In the genomic region with DNA sequence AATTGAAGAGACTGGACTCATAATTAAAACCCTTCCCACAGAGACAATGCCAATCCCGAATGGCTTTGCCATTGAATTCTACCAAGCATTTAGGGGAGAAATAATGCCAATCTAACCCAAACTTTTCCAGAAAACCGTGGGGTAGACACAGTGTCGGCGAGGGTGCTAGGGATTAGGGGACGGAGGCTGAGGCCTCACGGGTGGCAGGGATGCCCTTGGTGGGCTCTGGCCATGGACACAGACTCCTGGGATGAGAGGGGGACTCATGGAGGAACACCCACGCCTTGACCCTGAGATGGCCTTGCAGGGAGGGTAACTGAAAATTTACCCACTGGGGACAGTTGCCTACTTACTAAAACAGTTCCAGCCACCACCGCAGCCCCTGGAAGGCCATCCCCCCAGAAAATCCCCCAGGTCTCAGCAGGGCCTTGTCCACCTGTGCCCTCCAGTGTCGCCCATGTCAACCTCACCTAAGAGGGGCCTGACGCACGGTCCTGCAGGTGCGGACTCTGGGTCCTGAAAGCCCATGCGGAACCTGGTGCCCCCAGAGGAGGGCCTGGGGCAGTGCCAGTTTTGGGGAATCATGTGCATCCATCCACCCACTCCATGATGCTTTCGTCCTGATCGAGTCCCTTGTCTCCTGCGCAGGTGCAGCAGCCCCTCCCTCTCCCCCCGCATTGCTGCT, we compare ENCODE assay signal across 26 cellular contexts. TPM values are rescaled to one million over a fixed set of nuclear protein-coding genes. Genes with fewer than 3 reads are reported as not detected.
"Had no signal": no experiment of that assay in that cellular context is flagged by ENCODE, and none has a peak within 500 bp of the region (broad histone marks: within the 10 kb centered on the region; RNA-seq: fewer than 3 reads in every experiment).

No MANE protein-coding gene starts in this region.

- H3K36me3 ChIP-seq: gastrocnemius medialis, right lobe of liver had no signal

- H3K27ac ChIP-seq: gastrocnemius medialis, right lobe of liver, VCaP had no signal

- DNase-seq: activated CD4-positive, alpha-beta T cell treated with anti-CD3 and anti-CD28 coated beads for 4 hours; activated CD4-positive, alpha-beta T cell treated with anti-CD3 and anti-CD28 coated beads, Interleukin-2, amount 50 U/mL, for 4 hours; activated naive CD4-positive, alpha-beta T cell; activated T-cell treated with anti-CD3 and anti-CD28 coated beads, Interleukin-2, amount 50 U/mL, for 72 hours; dermis blood vessel endothelial cell; effector CD4-positive, alpha-beta T cell; gastrocnemius medialis; glutamatergic neuron; left ventricle myocardium superior; midbrain; occipital lobe; right lobe of liver; stimulated activated CD4-positive, alpha-beta T cell treated with anti-CD3 and anti-CD28 coated beads, Interleukin-12 subunit alpha, Interleukin-12 subunit beta, amount 100 ng/mL, for 4 hours; stimulated activated CD4-positive, alpha-beta T cell treated with anti-CD3 and anti-CD28 coated beads, Interleukin-4, amount 100 ng/mL, for 1 hour; stimulated activated naive CD8-positive, alpha-beta T cell treated with anti-CD3 and anti-CD28 coated beads, Interleukin-15, amount 100 ng/mL, for 72 hours; substantia nigra; SW 1271; T-helper 9 cell had no signal

- H3K4me1 ChIP-seq: gastrocnemius medialis, right lobe of liver had no signal

- H3K27me3 ChIP-seq: right lobe of liver had no signal

- ATAC-seq: activated naive CD4-positive, alpha-beta T cell treated with anti-CD3 and anti-CD28 coated beads, Interleukin-2, amount 50 U/mL, for 72 hours; activated T-cell treated with anti-CD3 and anti-CD28 coated beads, Interleukin-2, amount 50 U/mL, for 72 hours; gastrocnemius medialis; left ventricle myocardium superior; naive thymus-derived CD8-positive, alpha-beta T cell; right lobe of liver; stimulated activated effector memory CD8-positive, alpha-beta T cell treated with anti-CD3 and anti-CD28 coated beads, Interleukin-12 subunit alpha, Interleukin-12 subunit beta, amount 100 ng/mL, for 72 hours; stimulated activated naive CD8-positive, alpha-beta T cell treated with anti-CD3 and anti-CD28 coated beads, Interleukin-15, amount 100 ng/mL, for 72 hours had no signal

- H3K4me3 ChIP-seq: gastrocnemius medialis, right lobe of liver had no signal

RNA-seq across cellular contexts. Expression of a gene that starts 1.9 kb away (rescaled TPM):
- total RNA-seq: activated naive CD4-positive, alpha-beta T cell treated with anti-CD3 and anti-CD28 coated beads, Interleukin-2, amount 50 U/mL, for 72 hours; activated T-cell treated with anti-CD3 and anti-CD28 coated beads, Interleukin-2, amount 50 U/mL, for 72 hours; dermis blood vessel endothelial cell; epithelial cell of proximal tubule; gastrocnemius medialis; left ventricle myocardium superior; naive thymus-derived CD8-positive, alpha-beta T cell; neural crest cell; occipital lobe; right lobe of liver; skeletal muscle tissue had no signal
- polyA plus RNA-seq: naive thymus-derived CD8-positive, alpha-beta T cell; thymus had no signal

RNA-seq across cellular contexts. Expression of a gene that starts 5.0 kb away (rescaled TPM):
- total RNA-seq: activated naive CD4-positive, alpha-beta T cell treated with anti-CD3 and anti-CD28 coated beads, Interleukin-2, amount 50 U/mL, for 72 hours; activated T-cell treated with anti-CD3 and anti-CD28 coated beads, Interleukin-2, amount 50 U/mL, for 72 hours; dermis blood vessel endothelial cell; epithelial cell of proximal tubule; gastrocnemius medialis; left ventricle myocardium superior; naive thymus-derived CD8-positive, alpha-beta T cell; neural crest cell; occipital lobe; right lobe of liver; skeletal muscle tissue had no signal
- polyA plus RNA-seq: naive thymus-derived CD8-positive, alpha-beta T cell; thymus had no signal

RNA-seq across cellular contexts. Expression of a gene that starts 13.8 kb away (rescaled TPM):
- total RNA-seq: activated naive CD4-positive, alpha-beta T cell treated with anti-CD3 and anti-CD28 coated beads, Interleukin-2, amount 50 U/mL, for 72 hours; activated T-cell treated with anti-CD3 and anti-CD28 coated beads, Interleukin-2, amount 50 U/mL, for 72 hours; dermis blood vessel endothelial cell; epithelial cell of proximal tubule; gastrocnemius medialis; left ventricle myocardium superior; naive thymus-derived CD8-positive, alpha-beta T cell; neural crest cell; occipital lobe; right lobe of liver; skeletal muscle tissue had no signal
- polyA plus RNA-seq: naive thymus-derived CD8-positive, alpha-beta T cell; thymus had no signal

RNA-seq across cellular contexts. Expression of a gene that starts 19.9 kb away (rescaled TPM):
- total RNA-seq: activated naive CD4-positive, alpha-beta T cell treated with anti-CD3 and anti-CD28 coated beads, Interleukin-2, amount 50 U/mL, for 72 hours; activated T-cell treated with anti-CD3 and anti-CD28 coated beads, Interleukin-2, amount 50 U/mL, for 72 hours; dermis blood vessel endothelial cell; epithelial cell of proximal tubule; gastrocnemius medialis; left ventricle myocardium superior; naive thymus-derived CD8-positive, alpha-beta T cell; neural crest cell; occipital lobe; right lobe of liver; skeletal muscle tissue had no signal
- polyA plus RNA-seq: naive thymus-derived CD8-positive, alpha-beta T cell; thymus had no signal

RNA-seq across cellular contexts. Expression of a gene that starts 21.9 kb away (rescaled TPM):
- total RNA-seq: activated naive CD4-positive, alpha-beta T cell treated with anti-CD3 and anti-CD28 coated beads, Interleukin-2, amount 50 U/mL, for 72 hours; activated T-cell treated with anti-CD3 and anti-CD28 coated beads, Interleukin-2, amount 50 U/mL, for 72 hours; dermis blood vessel endothelial cell; epithelial cell of proximal tubule; gastrocnemius medialis; left ventricle myocardium superior; naive thymus-derived CD8-positive, alpha-beta T cell; neural crest cell; occipital lobe; right lobe of liver; skeletal muscle tissue had no signal
- polyA plus RNA-seq: naive thymus-derived CD8-positive, alpha-beta T cell; thymus had no signal
